Comparison of ENCODE assay signal across 1 cellular context in the genomic region with DNA sequence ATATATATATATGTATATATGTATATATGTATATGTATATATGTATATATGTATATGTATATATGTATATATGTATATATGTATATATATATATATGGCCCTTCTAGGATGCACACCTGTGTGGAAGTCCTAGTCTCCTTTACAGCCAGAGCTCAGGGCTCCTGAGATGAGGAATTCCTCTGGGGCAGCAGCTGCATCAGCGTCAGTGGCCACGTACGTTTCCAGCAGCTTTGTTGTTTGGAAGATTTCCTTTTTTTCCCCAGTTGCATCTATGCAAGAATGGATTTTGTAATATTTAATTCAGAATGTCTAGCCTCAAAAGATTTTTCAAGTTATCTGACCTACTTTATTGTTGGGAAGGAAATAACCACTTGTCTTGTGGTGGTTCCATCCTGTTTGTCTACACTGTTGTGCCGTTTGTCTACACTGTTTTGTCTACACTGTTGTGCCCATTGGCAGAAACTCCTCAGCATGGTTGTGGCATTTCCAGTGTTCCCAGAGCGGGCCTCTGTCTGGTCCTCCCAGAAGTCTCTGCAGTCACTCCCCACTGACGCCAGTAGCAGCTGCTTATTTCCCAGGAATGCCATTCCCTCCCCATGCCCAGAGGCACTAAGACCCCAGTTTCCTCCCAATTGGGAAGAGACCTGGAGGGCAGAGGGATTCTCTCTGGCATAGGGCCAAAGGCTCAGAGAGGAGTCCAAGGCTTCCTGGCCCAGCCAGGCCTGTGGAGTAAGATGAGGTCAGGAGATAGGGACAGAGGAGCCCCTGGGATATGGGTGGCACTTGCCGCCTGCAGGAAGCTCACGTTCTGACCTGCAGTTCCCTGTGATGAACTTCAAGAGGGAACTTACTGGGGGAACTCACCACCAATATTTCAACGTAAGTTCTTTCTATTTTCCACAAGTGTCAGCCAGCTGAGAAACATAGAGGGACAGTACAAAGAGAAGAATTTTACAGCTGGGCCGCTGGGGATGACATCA.
A peak's percentile ranks its signal among the peaks of the same experiment; 100 is the strongest.
TF ChIP-seq lines count a peak whose summit lies in the region.

No MANE protein-coding gene starts in this region.

TF ChIP-seq in HepG2, 621 proteins besides CTCF, POLR2A, EP300 and RAD21 (continued from another document):
- TF ChIP-seq, protein P1, sequence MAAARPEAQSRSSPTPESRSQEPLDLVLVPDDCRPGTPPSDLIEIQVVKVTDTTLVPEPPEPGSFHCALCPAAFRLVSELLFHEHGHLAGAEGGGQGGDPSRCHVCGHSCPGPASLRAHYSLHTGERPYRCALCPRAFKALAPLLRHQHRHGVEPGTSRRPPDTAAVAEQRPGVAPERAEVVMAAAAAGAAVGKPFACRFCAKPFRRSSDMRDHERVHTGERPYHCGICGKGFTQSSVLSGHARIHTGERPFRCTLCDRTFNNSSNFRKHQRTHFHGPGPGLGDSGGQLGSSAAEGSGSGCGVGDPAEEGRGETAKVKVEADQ (CRISPR knock-in tag; IDR thresholded peaks at IDR 0.05; ENCODE audit: borderline replicate concordance), result 0 out of 2 replicates have a peak, but pooled peaks have one; percentile 28
- TF ChIP-seq ZNF766 (CRISPR knock-in tag; IDR thresholded peaks at IDR 0.05; ENCODE audit: borderline replicate concordance), result no peak
- TF ChIP-seq ZMYM3 (CRISPR knock-in tag; IDR thresholded peaks at IDR 0.05), result no peak
- peak; percentile 15; the same call in 1 of the 2 replicates for TF ChIP-seq ZFX (CRISPR knock-in tag; IDR thresholded peaks at IDR 0.05; ENCODE audit: low read depth)
- TF ChIP-seq ZNF501 (CRISPR knock-in tag; IDR thresholded peaks at IDR 0.05), result 0 out of 2 replicates have a peak, but pooled peaks have one; percentile 40
